23 cellular contexts compared by ENCODE assay signal in the genomic region with DNA sequence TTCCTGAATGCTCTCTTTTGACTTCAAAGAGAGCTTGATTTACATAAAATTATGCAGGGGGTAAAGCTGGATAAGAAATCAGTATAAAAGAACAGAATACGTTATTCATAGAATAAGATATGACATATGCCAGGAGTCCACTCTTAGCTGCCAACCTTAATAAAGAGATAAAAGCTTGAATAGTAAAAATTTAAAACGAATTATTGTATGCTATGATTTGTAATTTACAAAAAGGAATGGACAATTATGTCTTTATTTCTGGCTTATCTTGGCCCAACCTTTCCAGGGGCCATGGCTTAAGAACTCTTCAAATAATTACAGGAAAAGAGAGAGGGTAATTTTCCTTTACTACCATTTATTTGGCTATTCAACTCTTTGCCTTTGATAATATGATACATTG.
A peak's percentile ranks its signal among the peaks of the same experiment; 100 is the strongest.
DNase-seq lines count a peak whose midpoint lies in the region; FAIRE-seq and TF ChIP-seq lines count a peak whose summit lies in the region.
"Had no signal": no experiment of that assay in that cellular context is flagged by ENCODE, and none has a peak within 500 bp of the region (broad histone marks: within the 10 kb centered on the region; RNA-seq: fewer than 3 reads in every experiment).

No MANE protein-coding gene starts in this region.

- no peaks in the 10 kb centered on the region for H3F3A ChIP-seq in SK-N-SH (replicated peaks; ENCODE audit: insufficient read depth)

- H3K9me3 ChIP-seq in BLaER1, result peaks cover 16% of the 10 kb centered on the region
- no peaks in the 10 kb centered on the region for H3K9me3 ChIP-seq in SK-N-SH
- H3K9me3 ChIP-seq in trophoblast cell (ENCODE audit: insufficient read depth, low read depth, low read length), result no peaks in the 10 kb centered on the region
- H3K9me3 ChIP-seq: A549 had no signal

- H3K79me2 ChIP-seq in SK-N-SH (ENCODE audit: insufficient read depth) (no peaks in the 10 kb centered on the region), trophoblast cell (ENCODE audit: control insufficient read depth, insufficient read depth, low read length, poor library complexity) (no peaks in the 10 kb centered on the region)

- H2BK120ac ChIP-seq in trophoblast cell (ENCODE audit: insufficient read depth, low read length, poor library complexity), result no peak overlapping the region

- H3K79me1 ChIP-seq in trophoblast cell (ENCODE audit: low read length), result no peaks in the 10 kb centered on the region

- H3K27ac ChIP-seq in BLaER1 (no peak overlapping the region), SK-N-SH (ENCODE audit: low read depth in 2 of 2, low read length in 1 of 2) (no peak overlapping the region; a peak in 1 of 4 replicates), trophoblast cell (ENCODE audit: low read depth, low read length) (no peak overlapping the region)
- H3K27ac ChIP-seq: 22Rv1, A549 had no signal

- no peak for TF ChIP-seq CTCF in SK-N-SH (IDR thresholded peaks at IDR 0.05)

- H3K4me2 ChIP-seq in BLaER1, result 0 out of 2 replicates have a peak overlapping the region, but pooled peaks have one; percentile 52
- no peak overlapping the region for H3K4me2 ChIP-seq in SK-N-SH
- no peak overlapping the region for H3K4me2 ChIP-seq in trophoblast cell (ENCODE audit: low read length)
- H3K4me2 ChIP-seq: A549 had no signal

- H2AK5ac ChIP-seq in trophoblast cell (ENCODE audit: low read length), result no peak overlapping the region

- no peak for TF ChIP-seq RAD21 in SK-N-SH (IDR thresholded peaks at IDR 0.05; ENCODE audit: low read length)

- no peak overlapping the region for H4K91ac ChIP-seq in trophoblast cell (ENCODE audit: low read depth, low read length)

- no peak for TF ChIP-seq EP300 in SK-N-SH (IDR thresholded peaks at IDR 0.05; ENCODE audit: borderline replicate concordance in 1 of 2, low read depth in 1 of 2, low read length in 1 of 2)

- H3K4me3 ChIP-seq in BLaER1 (no peak overlapping the region), SK-N-SH (ENCODE audit: low read depth in 2 of 2, low read length in 1 of 2) (no peak overlapping the region), trophoblast cell (ENCODE audit: low read depth, low read length) (no peak overlapping the region)
- H3K4me3 ChIP-seq: A549, GM12878 had no signal

- POLR2A ChIA-PET in SK-N-SH (lab: Yijun Ruan, JAX), result no interaction called here

- no peak overlapping the region for H3K23ac ChIP-seq in trophoblast cell (ENCODE audit: low read length)

- H3K27me3 ChIP-seq in BLaER1 (peaks cover 59% of the 10 kb centered on the region), SK-N-SH (ENCODE audit: insufficient read depth) (no peaks in the 10 kb centered on the region), trophoblast cell (ENCODE audit: insufficient read depth, low read length) (no peaks in the 10 kb centered on the region)

- H4K12ac ChIP-seq in trophoblast cell (ENCODE audit: low read depth, low read length), result no peak overlapping the region

- CTCF ChIA-PET in SK-N-SH (lab: Yijun Ruan, JAX), result no interaction called here

- H3K14ac ChIP-seq in trophoblast cell (ENCODE audit: low read length), result no peak overlapping the region

- H3K9me2 ChIP-seq in SK-N-SH, result no peaks in the 10 kb centered on the region

- no peak overlapping the region for H2BK12ac ChIP-seq in trophoblast cell (ENCODE audit: low read length)

- H3K9ac ChIP-seq in BLaER1 (no peak overlapping the region), SK-N-SH (no peak overlapping the region), trophoblast cell (ENCODE audit: low read length) (no peak overlapping the region)

- DNase-seq in SK-N-SH (no peak), trophoblast cell (no peak), frontal cortex (ENCODE audit: low spot score in 2 of 2) (no peak)
- no peak for DNase-seq in stimulated activated CD4-positive, alpha-beta T cell treated with anti-CD3 and anti-CD28 coated beads, Interleukin-4, amount 100 ng/mL, for 24 hours
- DNase-seq: AML-193; C1 segment of cervical spinal cord; CD4-positive, alpha-beta memory T cell; CD4-positive, CD25-positive, alpha-beta regulatory T cell; CD8-positive, alpha-beta memory T cell; COR-L47; DMS 273 treated with DMSO at 0.1 percent for 48 hours; DMS153; DMS53; DMS79; DND-41; EL; GDM1 had no signal

- 2% methylated on average over 2 of the region's 2 CpGs for WGBS in SK-N-SH (ENCODE audit: low lambda C conversion rate)
- no CpG with 5 or more reads among the region's 2 CpGs for WGBS in trophoblast cell (ENCODE audit: extremely low coverage, insufficient coverage, insufficient read length)

- no peak overlapping the region for H2AFZ ChIP-seq in SK-N-SH (ENCODE audit: low read depth)
- no peak overlapping the region for H2AFZ ChIP-seq in trophoblast cell (ENCODE audit: insufficient read depth, low read length, poor library complexity)

- FAIRE-seq in colon (lab: Jason Lieb, UNC) (peak; percentile 76), frontal cortex (lab: Jason Lieb, UNC) (no peak)
- FAIRE-seq: A549, GM12878, GM19239 had no signal

- H3K36me3 ChIP-seq in BLaER1 (no peaks in the 10 kb centered on the region), SK-N-SH (replicated peaks in 1 of 2; ENCODE audit: control insufficient read depth in 1 of 2, insufficient read depth in 2 of 2, low read length in 1 of 2) (no peaks in the 10 kb centered on the region), trophoblast cell (ENCODE audit: control insufficient read depth in 1 of 2, insufficient read depth in 2 of 2, low read length in 2 of 2) (no peaks in the 10 kb centered on the region)

- H4K8ac ChIP-seq in trophoblast cell (ENCODE audit: low read depth, low read length), result no peak overlapping the region

- H4K20me1 ChIP-seq in BLaER1 (no peaks in the 10 kb centered on the region), SK-N-SH (ENCODE audit: insufficient read depth) (no peaks in the 10 kb centered on the region)

- no peak overlapping the region for H3K4ac ChIP-seq in trophoblast cell (ENCODE audit: low read depth, low read length)

- H3K18ac ChIP-seq in trophoblast cell (ENCODE audit: low read length), result no peak overlapping the region

- H3K4me1 ChIP-seq in BLaER1 (peaks cover 30% of the 10 kb centered on the region), SK-N-SH (ENCODE audit: control insufficient read depth in 1 of 2, insufficient read depth in 2 of 2, low read depth in 1 of 2, low read length in 1 of 2) (no peaks in the 10 kb centered on the region; a peak in 1 of 4 replicates), trophoblast cell (ENCODE audit: control insufficient read depth in 1 of 2, insufficient read depth in 2 of 2, low read length in 2 of 2) (no peaks in the 10 kb centered on the region)
- H3K4me1 ChIP-seq: A549 had no signal

- H2BK5ac ChIP-seq in trophoblast cell (ENCODE audit: low read depth, low read length, poor library complexity), result no peak overlapping the region

TF ChIP-seq in SK-N-SH, 30 proteins besides CTCF, POLR2A, EP300 and RAD21:
- TF ChIP-seq EZH2phosphoT487 (IDR thresholded peaks at IDR 0.05; ENCODE audit: borderline replicate concordance, low read depth), result no peak
- TF ChIP-seq MXI1 (IDR thresholded peaks at IDR 0.05; ENCODE audit: low read depth, low read length), result no peak
- 0 out of 2 replicates have a peak, but pooled peaks have one; percentile 7 for TF ChIP-seq GATA2 (CRISPR knock-in tag; IDR thresholded peaks at IDR 0.05)
